ENCODE assay signal across 8 cellular contexts in genomic region chr7:7183833-7184463, GRCh38. TPM values are rescaled to one million over a fixed set of nuclear protein-coding genes. Genes with fewer than 3 reads are reported as not detected.
A peak's percentile ranks its signal among the peaks of the same experiment; 100 is the strongest.
DNase-seq lines count a peak whose midpoint lies in the region; ATAC-seq and TF ChIP-seq lines count a peak whose summit lies in the region.

No MANE protein-coding gene starts in this region.

- no peak for TF ChIP-seq CTCF in activated CD8-positive, alpha-beta T cell treated with anti-CD3 and anti-CD28 coated beads for 36 hours (IDR thresholded peaks at IDR 0.05)
- TF ChIP-seq CTCF in uterus (IDR thresholded peaks at IDR 0.05): no peak

- no peaks in the 10 kb centered on the region for H3K27me3 ChIP-seq in iPS-20b (ENCODE audit: insufficient read depth, low read length)
- H3K27me3 ChIP-seq in thymus (ENCODE audit: control insufficient read depth, insufficient read depth): no peaks in the 10 kb centered on the region
- H3K27me3 ChIP-seq in uterus: no peaks in the 10 kb centered on the region

- H3K9ac ChIP-seq in iPS-20b (ENCODE audit: low read depth, low read length): peak overlapping the region; percentile 94; the same call in 1 of the 2 replicates

- WGBS in thymus: 66% methylated on average over 4 of the region's 4 CpGs

- H3K9me3 ChIP-seq in iPS-20b (ENCODE audit: insufficient read depth, low read depth, low read length): no peaks in the 10 kb centered on the region
- no peaks in the 10 kb centered on the region for H3K9me3 ChIP-seq in thymus (ENCODE audit: control insufficient read depth)
- H3K9me3 ChIP-seq in uterus: no peaks in the 10 kb centered on the region

- peaks cover 30% of the 10 kb centered on the region for H3K4me1 Mint-ChIP-seq in activated naive CD4-positive, alpha-beta T cell treated with anti-CD3 and anti-CD28 coated beads, Interleukin-2, amount 10 ng/mL, durations not matched to agents 7 days and 5 days
- H3K4me1 Mint-ChIP-seq in activated CD8-positive, alpha-beta T cell treated with anti-CD3 and anti-CD28 coated beads for 36 hours (ENCODE audit: low read depth): peaks cover 23% of the 10 kb centered on the region

- H3K36me3 ChIP-seq in iPS-20b (ENCODE audit: insufficient read depth, low read depth, low read length) (peaks cover 19% of the 10 kb centered on the region), thymus (ENCODE audit: control insufficient read depth, insufficient read depth) (no peaks in the 10 kb centered on the region), uterus (no peaks in the 10 kb centered on the region)

- peaks cover 21% of the 10 kb centered on the region; the same call in 1 of the 2 replicates for H3K4me1 ChIP-seq in iPS-20b (ENCODE audit: insufficient read depth, low read length)
- H3K4me1 ChIP-seq in thymus (ENCODE audit: control insufficient read depth, insufficient read depth, low read length): peaks cover 11% of the 10 kb centered on the region
- no peaks in the 10 kb centered on the region for H3K4me1 ChIP-seq in uterus

- peak overlapping the region; percentile 100 for H3K27ac Mint-ChIP-seq in activated naive CD4-positive, alpha-beta T cell treated with anti-CD3 and anti-CD28 coated beads, Interleukin-2, amount 10 ng/mL, durations not matched to agents 7 days and 5 days
- peak overlapping the region; percentile 91 for H3K27ac Mint-ChIP-seq in activated CD8-positive, alpha-beta T cell treated with anti-CD3 and anti-CD28 coated beads for 36 hours

- no peaks in the 10 kb centered on the region for H3K27me3 Mint-ChIP-seq in activated naive CD4-positive, alpha-beta T cell treated with anti-CD3 and anti-CD28 coated beads, Interleukin-2, amount 10 ng/mL, durations not matched to agents 7 days and 5 days
- no peaks in the 10 kb centered on the region for H3K27me3 Mint-ChIP-seq in activated CD8-positive, alpha-beta T cell treated with anti-CD3 and anti-CD28 coated beads for 36 hours

- POLR2A ChIA-PET in activated CD8-positive, alpha-beta T cell treated with anti-CD3 and anti-CD28 coated beads for 36 hours (lab: Charles Lee): interaction anchor here (0.9 to 2.9 kb wide), 6 partner anchors 9 to 44 kb away, joined by 3 to 10 read pairs (median 3); no protein-coding TSS in a partner anchor

- CTCF ChIA-PET in activated naive CD4-positive, alpha-beta T cell treated with anti-CD3 and anti-CD28 coated beads, Interleukin-2, amount 10 ng/mL, durations not matched to agents 7 days and 5 days (lab: Charles Lee): interaction anchor here (0.6 to 1.6 kb wide), 2 partner anchors 18 to 81 kb away, joined by 3 to 8 read pairs; no protein-coding TSS in a partner anchor
- CTCF ChIA-PET in activated CD8-positive, alpha-beta T cell treated with anti-CD3 and anti-CD28 coated beads for 36 hours (lab: Charles Lee): interaction anchor here (0.9 to 2.5 kb wide), 5 partner anchors 9 to 80 kb away, joined by 3 to 8 read pairs (median 3); no protein-coding TSS in a partner anchor

- DNase-seq in activated naive CD4-positive, alpha-beta T cell treated with anti-CD3 and anti-CD28 coated beads, Interleukin-2, amount 10 ng/mL, durations not matched to agents 7 days and 5 days: no peak
- DNase-seq in activated naive CD4-positive, alpha-beta T cell (lab: John Stamatoyannopoulos, UW): no peak
- no peak for DNase-seq in activated CD8-positive, alpha-beta T cell treated with anti-CD3 and anti-CD28 coated beads for 36 hours
- no peak for DNase-seq in uterus

- TF ChIP-seq POLR2A in uterus (IDR thresholded peaks at IDR 0.05): no peak

- ATAC-seq in activated CD8-positive, alpha-beta T cell treated with anti-CD3 and anti-CD28 coated beads for 36 hours: no peak
- ATAC-seq in GM21737 (IDR thresholded peaks at IDR 0.05; ENCODE audit: unreplicated experiment) (no peak), HG03025 (IDR thresholded peaks at IDR 0.05; ENCODE audit: low FRiP score, unreplicated experiment) (no peak)

- H3K4me3 ChIP-seq in iPS-20b (ENCODE audit: low read length) (peak overlapping the region; percentile 94), thymus (ENCODE audit: low read length) (peak overlapping the region; percentile 93), uterus (peak overlapping the region in 1 of 2 donors; percentile 96)

- H3K27ac ChIP-seq in iPS-20b (ENCODE audit: low read length) (no peak overlapping the region), thymus (ENCODE audit: low read depth) (no peak overlapping the region), uterus (peak overlapping the region in 1 of 2 donors; percentile 97)

- H3K36me3 Mint-ChIP-seq in activated naive CD4-positive, alpha-beta T cell treated with anti-CD3 and anti-CD28 coated beads, Interleukin-2, amount 10 ng/mL, durations not matched to agents 7 days and 5 days: peaks cover 13% of the 10 kb centered on the region
- peaks cover 8% of the 10 kb centered on the region for H3K36me3 Mint-ChIP-seq in activated CD8-positive, alpha-beta T cell treated with anti-CD3 and anti-CD28 coated beads for 36 hours (ENCODE audit: low read depth)

- peak overlapping the region; percentile 88 for H3K4me3 Mint-ChIP-seq in activated naive CD4-positive, alpha-beta T cell treated with anti-CD3 and anti-CD28 coated beads, Interleukin-2, amount 10 ng/mL, durations not matched to agents 7 days and 5 days
- peak overlapping the region; percentile 90 for H3K4me3 Mint-ChIP-seq in activated CD8-positive, alpha-beta T cell treated with anti-CD3 and anti-CD28 coated beads for 36 hours

- H3K9me3 Mint-ChIP-seq in activated naive CD4-positive, alpha-beta T cell treated with anti-CD3 and anti-CD28 coated beads, Interleukin-2, amount 10 ng/mL, durations not matched to agents 7 days and 5 days: no peaks in the 10 kb centered on the region
- H3K9me3 Mint-ChIP-seq in activated CD8-positive, alpha-beta T cell treated with anti-CD3 and anti-CD28 coated beads for 36 hours: no peaks in the 10 kb centered on the region

- intact Hi-C loops in activated CD8-positive, alpha-beta T cell treated with anti-CD3 and anti-CD28 coated beads for 36 hours (cut with micrococcal nuclease): loop anchor here (5.0 kb wide), 3 partner anchors 73 to 383 kb away; partner anchors contain the start of gene MIOS
- intact Hi-C loops in uterus (cut with DNase I; ENCODE audit: low total_unique reads): no loop called here

RNA-seq across cellular contexts. Expression of gene C1GALT1, which starts 1.6 kb away (rescaled TPM):
- 10 to 100 TPM; 39.0 to 39.5 TPM for total RNA-seq in activated CD8-positive, alpha-beta T cell treated with anti-CD3 and anti-CD28 coated beads for 36 hours
- polyA plus RNA-seq in thymus: 12.7 TPM
- 10 to 100 TPM in 3 of 4 donors, 1 to 10 TPM in 1; 1.3 to 41.6 (median 15.1) TPM for total RNA-seq in uterus
